ENCODE assay signal across 7 cellular contexts in the genomic region with DNA sequence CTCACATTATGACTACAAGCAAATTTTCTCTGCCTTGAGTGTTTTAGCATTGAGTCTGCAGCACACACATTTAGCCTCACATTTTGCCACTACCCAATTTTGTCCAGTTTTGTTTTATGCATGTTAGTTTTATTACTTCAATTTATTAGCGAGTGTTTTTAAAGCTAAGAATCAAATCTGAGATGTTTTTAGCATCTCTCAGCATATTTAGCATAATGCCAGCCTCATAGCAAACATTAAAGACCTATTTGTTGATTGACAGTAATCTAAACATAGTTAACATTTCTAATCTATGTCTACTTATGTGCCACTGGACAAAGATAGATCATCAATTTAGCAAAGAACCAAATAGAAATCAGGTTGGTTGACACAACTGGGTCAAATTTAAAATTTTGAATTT.
"Had no signal": no experiment of that assay in that cellular context is flagged by ENCODE, and none has a peak within 500 bp of the region (broad histone marks: within the 10 kb centered on the region; RNA-seq: fewer than 3 reads in every experiment).

No MANE protein-coding gene starts in this region.

- FAIRE-seq: GM12878, GM12891, GM12892, GM18507, GM19239 had no signal

- ATAC-seq: GM12878 had no signal

- H3K4me3 ChIP-seq: GM12878 had no signal

- DNase-seq: GDM1, GF-D8 had no signal
